In genomic region chr10:45260635-45261034, GRCh38 we compare ENCODE assay signal across 10 cellular contexts. TPM values are rescaled to one million over a fixed set of nuclear protein-coding genes. Genes with fewer than 3 reads are reported as not detected.
"Had no signal": no experiment of that assay in that cellular context is flagged by ENCODE, and none has a peak within 500 bp of the region (broad histone marks: within the 10 kb centered on the region; RNA-seq: fewer than 3 reads in every experiment).

No MANE protein-coding gene starts in this region.

RNA-seq across cellular contexts. Expression of gene OR13A1, which starts 54.8 kb away (rescaled TPM):
- total RNA-seq: activated CD4-positive, alpha-beta memory T cell treated with anti-CD3 and anti-CD28 coated beads for 36 hours; activated CD4-positive, alpha-beta memory T cell treated with anti-CD3 and anti-CD28 coated beads, Interleukin-2, amount 10 ng/mL, durations not matched to agents 7 days and 5 days; activated CD4-positive, alpha-beta T cell treated with anti-CD3 and anti-CD28 coated beads for 36 hours; activated CD4-positive, alpha-beta T cell treated with anti-CD3 and anti-CD28 coated beads, Interleukin-2, amount 10 ng/mL, durations not matched to agents 24 days and 14 days; activated CD8-positive, alpha-beta memory T cell treated with anti-CD3 and anti-CD28 coated beads for 36 hours; activated CD8-positive, alpha-beta memory T cell treated with anti-CD3 and anti-CD28 coated beads, Interleukin-2, amount 10 ng/mL, durations not matched to agents 7 days and 5 days; activated CD8-positive, alpha-beta T cell treated with anti-CD3 and anti-CD28 coated beads for 36 hours; activated CD8-positive, alpha-beta T cell treated with anti-CD3 and anti-CD28 coated beads, Interleukin-2, amount 10 ng/mL, durations not matched to agents 7 days and 5 days; T-helper 1 cell treated with Interleukin-12 subunit alpha and Interleukin-12 subunit beta and Interleukin-4 antibody, amounts not matched to agents 30 ng/mL and 1 ng/mL, for 36 hours; T-helper 2 cell treated with Interferon-gamma antibody and Interleukin-4, amounts not matched to agents 100 ng/mL and 5 ng/mL, for 36 hours had no signal
